Comparison of ENCODE assay signal across 2 cellular contexts in genomic region chr3:168990111-168990510, GRCh38.
TF ChIP-seq lines count a peak whose summit lies in the region.

No MANE protein-coding gene starts in this region.

TF ChIP-seq in SK-N-SH, 30 proteins besides CTCF, POLR2A, EP300 and RAD21 (continued from another document):
- TF ChIP-seq SMC3 (IDR thresholded peaks at IDR 0.05; ENCODE audit: low read depth, low read length) (no peak), MXI1 (IDR thresholded peaks at IDR 0.05; ENCODE audit: low read depth, low read length) (no peak), TAF1 (IDR thresholded peaks at IDR 0.05; ENCODE audit: borderline replicate concordance, low read depth, low read length) (no peak), TEAD4 (IDR thresholded peaks at IDR 0.05; ENCODE audit: borderline replicate concordance, insufficient read depth) (no peak), REST (IDR thresholded peaks at IDR 0.05; ENCODE audit: low read depth, low read length) (no peak), ZBTB33 (IDR thresholded peaks at IDR 0.05; ENCODE audit: borderline replicate concordance, low read depth) (no peak), FOSL2 (IDR thresholded peaks at IDR 0.05; ENCODE audit: borderline replicate concordance, low read depth) (no peak), SIN3A (IDR thresholded peaks at IDR 0.05; ENCODE audit: borderline replicate concordance, low read depth, low read length) (no peak), FOXM1 (IDR thresholded peaks at IDR 0.05; ENCODE audit: low read depth) (no peak), YY1 (IDR thresholded peaks at IDR 0.05; ENCODE audit: low read depth) (no peak), PBX3 (IDR thresholded peaks at IDR 0.05) (no peak)

TF ChIP-seq in SK-N-SH treated with all-trans-retinoic acid at 6 μM for 48 hours, 23 proteins besides CTCF, POLR2A, EP300 and RAD21 (continued from another document):
- TF ChIP-seq TSHZ2 (CRISPR knock-in tag; IDR thresholded peaks at IDR 0.05) (no peak), ZFP3 (CRISPR knock-in tag; IDR thresholded peaks at IDR 0.05) (no peak), CSDC2 (CRISPR knock-in tag; IDR thresholded peaks at IDR 0.05) (no peak), CREB5 (CRISPR knock-in tag; IDR thresholded peaks at IDR 0.05; ENCODE audit: low read depth) (no peak), ZNF8 (CRISPR knock-in tag; IDR thresholded peaks at IDR 0.05) (no peak), ZFP30 (CRISPR knock-in tag; IDR thresholded peaks at IDR 0.05) (no peak), PATZ1 (CRISPR knock-in tag; IDR thresholded peaks at IDR 0.05; ENCODE audit: borderline replicate concordance) (no peak), RARB (CRISPR knock-in tag; IDR thresholded peaks at IDR 0.05) (no peak), OSR1 (CRISPR knock-in tag; IDR thresholded peaks at IDR 0.05) (no peak), GLIS3 (CRISPR knock-in tag; IDR thresholded peaks at IDR 0.05) (no peak), ZNF70 (CRISPR knock-in tag; IDR thresholded peaks at IDR 0.05) (no peak), ZC3H10 (CRISPR knock-in tag; IDR thresholded peaks at IDR 0.05) (no peak), ARNTL (CRISPR knock-in tag; IDR thresholded peaks at IDR 0.05; ENCODE audit: borderline replicate concordance, low read depth) (no peak)
